28 cellular contexts compared by ENCODE assay signal in genomic region chr11:10650166-10650565, GRCh38. TPM values are rescaled to one million over a fixed set of nuclear protein-coding genes. Genes with fewer than 3 reads are reported as not detected.
"Had no signal": no experiment of that assay in that cellular context is flagged by ENCODE, and none has a peak within 500 bp of the region (broad histone marks: within the 10 kb centered on the region; RNA-seq: fewer than 3 reads in every experiment).

No MANE protein-coding gene starts in this region.

- H3K4me3 ChIP-seq: hepatocyte, left ventricle myocardium inferior, lung, mucosa of descending colon, ovary, smooth muscle cell, testis, upper lobe of left lung had no signal

- ATAC-seq: activated CD4-positive, alpha-beta T cell treated with anti-CD3 and anti-CD28 coated beads for 36 hours; activated T-cell treated with anti-CD3 and anti-CD28 coated beads, Interleukin-2, amount 50 U/mL, for 72 hours; mucosa of descending colon; T-cell had no signal

- H3K4me1 Mint-ChIP-seq: activated CD4-positive, alpha-beta T cell treated with anti-CD3 and anti-CD28 coated beads for 36 hours; T-cell had no signal

- H3K27ac Mint-ChIP-seq: activated CD4-positive, alpha-beta T cell treated with anti-CD3 and anti-CD28 coated beads for 36 hours; activated T-cell treated with anti-CD3 and anti-CD28 coated beads, Interleukin-2, amount 50 U/mL, for 72 hours; dendritic cell treated with granulocyte-macrophage colony-stimulating factor and Interleukin-4, amounts not matched to agents 40 ng/mL and 50 ng/mL, for 4 days; progenitor cell of endocrine pancreas; T-cell; T-helper 2 cell treated with Interferon-gamma antibody and Interleukin-4, amounts not matched to agents 5 μg/mL and 100 μg/mL, for 36 hours had no signal

- H3K4me3 Mint-ChIP-seq: activated CD4-positive, alpha-beta T cell treated with anti-CD3 and anti-CD28 coated beads for 36 hours; activated T-cell treated with anti-CD3 and anti-CD28 coated beads, Interleukin-2, amount 50 U/mL, for 72 hours; dendritic cell treated with granulocyte-macrophage colony-stimulating factor and Interleukin-4, amounts not matched to agents 40 ng/mL and 50 ng/mL, for 4 days; T-cell; T-helper 2 cell treated with Interferon-gamma antibody and Interleukin-4, amounts not matched to agents 5 μg/mL and 100 μg/mL, for 36 hours had no signal

- H3K27me3 ChIP-seq: hepatocyte, ovary, testis, upper lobe of left lung had no signal

- H3K9me3 Mint-ChIP-seq: activated T-cell treated with anti-CD3 and anti-CD28 coated beads, Interleukin-2, amount 50 U/mL, for 72 hours; dendritic cell treated with granulocyte-macrophage colony-stimulating factor and Interleukin-4, amounts not matched to agents 40 ng/mL and 50 ng/mL, for 4 days; T-cell; T-helper 2 cell treated with Interferon-gamma antibody and Interleukin-4, amounts not matched to agents 5 μg/mL and 100 μg/mL, for 36 hours had no signal

- H3K27ac ChIP-seq: hepatocyte, ovary had no signal

- H3K9me3 ChIP-seq: left ventricle myocardium inferior, mucosa of descending colon, ovary, testis, upper lobe of left lung had no signal

- H3K27me3 Mint-ChIP-seq: activated CD4-positive, alpha-beta T cell treated with anti-CD3 and anti-CD28 coated beads for 36 hours; progenitor cell of endocrine pancreas; T-cell had no signal

- DNase-seq: activated CD4-positive, alpha-beta T cell treated with anti-CD3 and anti-CD28 coated beads for 36 hours; activated CD4-positive, CD25-positive, alpha-beta regulatory T cell; activated effector memory CD4-positive, alpha-beta T cell treated with anti-CD3 and anti-CD28 coated beads, Interleukin-2, amount 50 U/mL, for 16 hours; activated naive CD4-positive, alpha-beta T cell treated with anti-CD3 and anti-CD28 coated beads, Interleukin-2, amount 50 U/mL, for 16 hours; activated T-cell treated with anti-CD3 and anti-CD28 coated beads for 4 hours; activated T-cell treated with anti-CD3 and anti-CD28 coated beads, Interleukin-2, amount 50 U/mL, for 72 hours; amniotic stem cell; central memory CD4-positive, alpha-beta T cell; effector CD4-positive, alpha-beta T cell; glutamatergic neuron; islet precursor cell; left ventricle myocardium inferior; mucosa of descending colon; ovary; retina; stimulated activated CD4-positive, alpha-beta T cell treated with anti-CD3 and anti-CD28 coated beads, Interleukin-1b, Interleukin-23, amount 100 ng/mL, for 48 hours; stimulated activated CD4-positive, alpha-beta T cell treated with anti-CD3 and anti-CD28 coated beads, Interleukin-4, amount 100 ng/mL, for 4 hours; stimulated activated CD8-positive, alpha-beta memory T cell treated with anti-CD3 and anti-CD28 coated beads, Interleukin-4, amount 100 ng/mL, for 48 hours; stimulated activated naive CD4-positive, alpha-beta T cell; testis; upper lobe of left lung had no signal

- H3K36me3 ChIP-seq: left ventricle myocardium inferior, ovary, upper lobe of left lung had no signal

- H3K36me3 Mint-ChIP-seq: T-cell had no signal

RNA-seq across cellular contexts. Expression of gene IRAG1, which starts 43.4 kb away (rescaled TPM):
- total RNA-seq: activated CD4-positive, alpha-beta T cell treated with anti-CD3 and anti-CD28 coated beads for 36 hours had no signal
